Comparison of ENCODE assay signal across 9 cellular contexts in genomic region chr20:44646641-44647274, GRCh38. TPM values are rescaled to one million over a fixed set of nuclear protein-coding genes. Genes with fewer than 3 reads are reported as not detected.
DNase-seq lines count a peak whose midpoint lies in the region; ATAC-seq, FAIRE-seq and TF ChIP-seq lines count a peak whose summit lies in the region.
"Had no signal": no experiment of that assay in that cellular context is flagged by ENCODE, and none has a peak within 500 bp of the region (broad histone marks: within the 10 kb centered on the region; RNA-seq: fewer than 3 reads in every experiment).

No MANE protein-coding gene starts in this region.

- H3K4me3 Mint-ChIP-seq in T-cell: peak overlapping the region; percentile 15 to 86 (median 49)

- ATAC-seq in GM18873 (IDR thresholded peaks at IDR 0.05; ENCODE audit: low FRiP score, unreplicated experiment): peak; percentile 41
- peak; percentile 49 for ATAC-seq in HG03135 (IDR thresholded peaks at IDR 0.05; ENCODE audit: unreplicated experiment)
- no peak for ATAC-seq in T-cell (replicated peaks in 1 of 4)
- no peak for ATAC-seq in HepG2
- ATAC-seq: HCT116 had no signal

- H3K36me3 Mint-ChIP-seq in T-cell: no peaks in the 10 kb centered on the region

- H2AFZ ChIP-seq in HepG2 (ENCODE audit: low read length): no peak overlapping the region

- 75% methylated on average over 10 of the region's 10 CpGs for WGBS in HepG2 (ENCODE audit: low lambda C conversion rate)

- BruUV-seq in HepG2 (replicated peaks; lab: Mats Ljungman, UMichigan): no TSS peak

- no peaks in the 10 kb centered on the region for H3K27me3 Mint-ChIP-seq in T-cell

- H4K20me1 ChIP-seq in HepG2 (ENCODE audit: insufficient read depth, low read length): no peaks in the 10 kb centered on the region

- no peaks in the 10 kb centered on the region for H3K36me3 ChIP-seq in HepG2 (replicated peaks in 1 of 2; ENCODE audit: control insufficient read depth in 1 of 2, insufficient read depth in 2 of 2, low read length in 2 of 2)

- in situ Hi-C loops in HepG2 (cut with HindIII; ENCODE audit: extremely low pct_ligation_motif_present, low pct_unique_long_range_greater_than_20kb): no loop called here

- no peak for TF ChIP-seq RAD21 in HepG2 (CRISPR knock-in tag; IDR thresholded peaks at IDR 0.05)

- H3K4me3 ChIP-seq in AG10803 (ENCODE audit: low read length) (no peak overlapping the region), HepG2 (replicated peaks in 1 of 3; ENCODE audit: insufficient read depth in 1 of 3, low read depth in 2 of 3, low read length in 3 of 3) (no peak overlapping the region)

- POLR2A ChIA-PET in T-cell (lab: Charles Lee) (interaction anchor here in 1 of 2 donors (0.6 kb wide), 1 partner anchor 432 kb away, joined by 3 read pairs; no protein-coding TSS in a partner anchor), HepG2 (lab: Yijun Ruan, JAX) (no interaction called here)

- no peak overlapping the region for H3K9ac ChIP-seq in HepG2 (ENCODE audit: insufficient read depth, low read depth, low read length)

- peaks cover 2 to 6% of the 10 kb centered on the region in 2 experiments; a peak in 3 of 5 replicates for H3K27me3 ChIP-seq in HepG2 (ENCODE audit: control insufficient read depth in 1 of 2, insufficient read depth in 2 of 2, low read length in 2 of 2)

- H3K79me2 ChIP-seq in HepG2 (ENCODE audit: insufficient read depth, low read length): no peaks in the 10 kb centered on the region

- no peaks in the 10 kb centered on the region for H3K9me3 ChIP-seq in HepG2 (ENCODE audit: low read length)

- H3K4me1 ChIP-seq in HepG2 (ENCODE audit: insufficient read depth, low read length): peaks cover 33% of the 10 kb centered on the region

- TF ChIP-seq CTCF in AG10803 (conservative IDR thresholded peaks at IDR 0.05; ENCODE audit: low read length) (no peak), HepG2 (CRISPR knock-in tag; IDR thresholded peaks at IDR 0.05) (no peak)

- H3K27ac Mint-ChIP-seq in T-cell: peak overlapping the region; percentile 94 to 99

- H3K9me3 Mint-ChIP-seq in T-cell: no peaks in the 10 kb centered on the region

- CTCF ChIA-PET in T-cell (lab: Charles Lee): interaction anchor here in 1 of 2 donors (0.6 to 1.0 kb wide), 2 partner anchors 36 to 338 kb away, joined by 3 to 4 read pairs; no protein-coding TSS in a partner anchor
- CTCF ChIA-PET in HepG2 (lab: Yijun Ruan, JAX; ENCODE audit: low intra/inter-chr PET ratio, low total read pairs): no interaction called here

- no peak for FAIRE-seq in HepG2 (lab: Jason Lieb, UNC)

- no peak overlapping the region for H3K4me2 ChIP-seq in HepG2 (ENCODE audit: low read depth, low read length)

- H3K27ac ChIP-seq in HepG2 (ENCODE audit: extremely low read length, insufficient read depth, low read length): no peak overlapping the region

- peaks cover 87 to 94% (median 91%) of the 10 kb centered on the region in 3 donors for H3K4me1 Mint-ChIP-seq in T-cell

- TF ChIP-seq EP300 in HepG2 (IDR thresholded peaks at IDR 0.05; ENCODE audit: low read depth in 2 of 2, low read length in 2 of 2): no peak
- no peak for TF ChIP-seq EP300 in HepG2 (CRISPR knock-in tag; IDR thresholded peaks at IDR 0.05; ENCODE audit: borderline replicate concordance)

- no peak for TF ChIP-seq POLR2A in HepG2 (IDR thresholded peaks at IDR 0.05; ENCODE audit: insufficient read depth in 1 of 2, low read depth in 2 of 2, low read length in 2 of 2)

- DNase-seq in AG10803 (ENCODE audit: low read depth) (peak; percentile 45), T-cell (no peak), HepG2 (ENCODE audit: low spot score) (no peak), DMS153 (lab: John Stamatoyannopoulos, UW) (no peak), iPS-NIHi11 (ENCODE audit: low spot score) (no peak), Ammon's horn (ENCODE audit: low spot score) (no peak)

- intact Hi-C loops in HepG2 (cut with micrococcal nuclease; ENCODE audit: unreplicated experiment): no loop called here

TF ChIP-seq in HepG2, 621 proteins besides CTCF, POLR2A, EP300 and RAD21:
- TF ChIP-seq ZNF670 (CRISPR knock-in tag; IDR thresholded peaks at IDR 0.05; ENCODE audit: borderline replicate concordance) (no peak), ZNF768 (CRISPR knock-in tag; IDR thresholded peaks at IDR 0.05) (peak; percentile 60; the same call in 1 of the 2 replicates)

RNA-seq across cellular contexts. Expression of gene ADA, which starts 4.7 kb away (rescaled TPM):
- total RNA-seq in T-cell: 10 to 100 TPM; 21.9 to 42.1 (median 33.3) TPM
- 2.5 and 2.7 TPM in 2 replicates for total RNA-seq in HepG2 (2016; rRNA removed; fragmentation: Illumina TruSeq; extraction: Trizol)
- 1.3 and 2.8 TPM in 2 replicates for total RNA-seq in HepG2 (2016; cell fraction: cytosol; rRNA removed; fragmentation: Illumina TruSeq; extraction: Trizol; ENCODE audit: low read depth)
- 2.0 and 2.9 TPM in 2 replicates for total RNA-seq in HepG2 (2016; cell fraction: insoluble cytoplasmic fraction; rRNA removed; fragmentation: Illumina TruSeq; extraction: Trizol)
- 1.9 and 2.5 TPM in 2 replicates for total RNA-seq in HepG2 (2016; cell fraction: membrane; rRNA removed; fragmentation: Illumina TruSeq; extraction: Trizol)
- total RNA-seq in HepG2 (2016; cell fraction: nucleus; rRNA removed; fragmentation: Illumina TruSeq; extraction: Trizol): 1.4 and 1.6 TPM in 2 replicates
- polyA plus RNA-seq in HepG2 (2011; rRNA removed): 9.8 and 11.3 TPM in 2 replicates
- polyA plus RNA-seq in HepG2 (2011; cell fraction: cytosol; rRNA removed): 9.6 and 12.4 TPM in 2 replicates
- 13.3 and 16.8 TPM in 2 replicates for polyA plus RNA-seq in HepG2 (2011; cell fraction: nucleus; rRNA removed)
- 5.1 and 6.0 TPM in 2 replicates for polyA plus RNA-seq in HepG2 (2012)
- 2.7 and 3.0 TPM in 2 replicates for polyA plus RNA-seq in HepG2 (2016; cell fraction: cytosol; fragmentation: Illumina TruSeq; extraction: Trizol; ENCODE audit: low read depth)
- polyA plus RNA-seq in HepG2 (2016; cell fraction: insoluble cytoplasmic fraction; fragmentation: Illumina TruSeq; extraction: Trizol; ENCODE audit: low read depth): 4.0 and 4.3 TPM in 2 replicates
- polyA plus RNA-seq in HepG2 (2016; cell fraction: membrane; fragmentation: Illumina TruSeq; extraction: Trizol; ENCODE audit: low read depth): 3.2 TPM in 2 replicates
- 4.3 and 4.8 TPM in 2 replicates for polyA plus RNA-seq in HepG2 (2016; cell fraction: nucleus; fragmentation: Illumina TruSeq; extraction: Trizol; ENCODE audit: insufficient read depth, low read depth)
- 7.0 and 23.8 TPM in 2 replicates for polyA minus RNA-seq in HepG2 (2011; rRNA and poly(A)+ RNA removed; ENCODE audit: low replicate concordance)
- polyA minus RNA-seq in HepG2 (2011; cell fraction: cytosol; rRNA and poly(A)+ RNA removed): 2.5 and 2.9 TPM in 2 replicates
- 2.5 and 2.8 TPM in 2 replicates for polyA minus RNA-seq in HepG2 (2011; cell fraction: nucleus; rRNA and poly(A)+ RNA removed)

Comparison
In these comparisons a context has a peak if more than half of its experiments do, and no peak if none do; other contexts are left out.
1. ATAC-seq: peak in GM18873 (single experiment) and HG03135 (single experiment); none in T-cell (0 of 4) and HepG2 (single experiment).